2 cellular contexts compared by ENCODE assay signal in the genomic region with DNA sequence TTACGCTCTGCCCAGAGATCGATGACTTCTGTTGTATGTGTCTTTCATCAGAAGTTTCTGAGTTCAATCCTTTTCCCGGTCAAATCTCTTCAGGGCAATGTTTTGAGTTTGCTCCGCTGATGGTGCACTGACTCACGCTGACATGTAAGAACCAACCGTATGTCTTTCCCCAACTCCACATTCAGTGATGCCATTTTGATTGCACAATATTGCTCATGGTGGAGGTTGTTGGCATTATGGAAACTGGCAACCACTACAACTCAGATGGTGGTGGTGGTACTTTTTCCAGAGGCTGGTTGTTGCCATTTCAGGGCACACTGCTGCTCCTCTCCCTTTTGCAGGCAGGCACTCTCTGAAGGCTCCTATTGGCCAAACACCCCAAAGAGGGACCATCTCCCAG.
TF ChIP-seq lines count a peak whose summit lies in the region.

No MANE protein-coding gene starts in this region.

TF ChIP-seq in HepG2, 621 proteins besides CTCF, POLR2A, EP300 and RAD21:
- TF ChIP-seq CEBPB (IDR thresholded peaks at IDR 0.05; ENCODE audit: borderline replicate concordance, low read depth, low read length) (peak; percentile 78), ZNF235 (CRISPR knock-in tag; IDR thresholded peaks at IDR 0.05; ENCODE audit: borderline replicate concordance) (no peak)

TF ChIP-seq in K562, 482 proteins besides CTCF, POLR2A, EP300 and RAD21:
- TF ChIP-seq SIN3A (IDR thresholded peaks at IDR 0.05; ENCODE audit: borderline replicate concordance in 2 of 2, control insufficient read depth in 1 of 2, low read depth in 2 of 2, low read length in 2 of 2) = no peak
- 0 out of 2 replicates have a peak, but pooled peaks have one; percentile 17 for TF ChIP-seq CEBPB (tag; IDR thresholded peaks at IDR 0.05)
- TF ChIP-seq, protein P1, sequence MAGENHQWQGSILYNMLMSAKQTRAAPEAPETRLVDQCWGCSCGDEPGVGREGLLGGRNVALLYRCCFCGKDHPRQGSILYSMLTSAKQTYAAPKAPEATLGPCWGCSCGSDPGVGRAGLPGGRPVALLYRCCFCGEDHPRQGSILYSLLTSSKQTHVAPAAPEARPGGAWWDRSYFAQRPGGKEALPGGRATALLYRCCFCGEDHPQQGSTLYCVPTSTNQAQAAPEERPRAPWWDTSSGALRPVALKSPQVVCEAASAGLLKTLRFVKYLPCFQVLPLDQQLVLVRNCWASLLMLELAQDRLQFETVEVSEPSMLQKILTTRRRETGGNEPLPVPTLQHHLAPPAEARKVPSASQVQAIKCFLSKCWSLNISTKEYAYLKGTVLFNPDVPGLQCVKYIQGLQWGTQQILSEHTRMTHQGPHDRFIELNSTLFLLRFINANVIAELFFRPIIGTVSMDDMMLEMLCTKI (IDR thresholded peaks at IDR 0.05; ENCODE audit: partially characterized antibody) = no peak
- TF ChIP-seq CBX8 (IDR thresholded peaks at IDR 0.05; ENCODE audit: borderline replicate concordance, extremely low read depth, low read depth, low read length, poor library complexity, severe bottlenecking) = no peak
- no peak for TF ChIP-seq FOXM1 (IDR thresholded peaks at IDR 0.05; ENCODE audit: low read depth)
- no peak for TF ChIP-seq FOXM1 (CRISPR knock-in tag; IDR thresholded peaks at IDR 0.05; ENCODE audit: low read depth)
- no peak for TF ChIP-seq GABPA (tag; conservative IDR thresholded peaks at IDR 0.05; ENCODE audit: low read depth)
- no peak for TF ChIP-seq NCOR1 (IDR thresholded peaks at IDR 0.05)
- no peak for TF ChIP-seq CEBPG (CRISPR knock-in tag; IDR thresholded peaks at IDR 0.05)
- 0 out of 4 replicates have a peak, but pooled peaks of 1 of the 2 experiments have one; percentile 41 for TF ChIP-seq CEBPG (tag; conservative IDR thresholded peaks at IDR 0.05 in 1 of 2, IDR thresholded peaks at IDR 0.05 in 1 of 2)
